In genomic region chr16:31352344-31353115, GRCh38 we compare ENCODE assay signal across 12 cellular contexts. TPM values are rescaled to one million over a fixed set of nuclear protein-coding genes. Genes with fewer than 3 reads are reported as not detected.
A peak's percentile ranks its signal among the peaks of the same experiment; 100 is the strongest.
DNase-seq lines count a peak whose midpoint lies in the region; ATAC-seq and TF ChIP-seq lines count a peak whose summit lies in the region.
"Had no signal": no experiment of that assay in that cellular context is flagged by ENCODE, and none has a peak within 500 bp of the region (broad histone marks: within the 10 kb centered on the region; RNA-seq: fewer than 3 reads in every experiment).

No MANE protein-coding gene starts in this region.

- H3K4me3 Mint-ChIP-seq in CD14-positive monocyte (peak overlapping the region; percentile 75 to 90), type B pancreatic cell (no peak overlapping the region)
- H3K4me3 Mint-ChIP-seq in activated CD8-positive, alpha-beta T cell treated with anti-CD3 and anti-CD28 coated beads for 36 hours, result no peak overlapping the region

- H3K4me1 Mint-ChIP-seq in CD14-positive monocyte (peaks cover 81% of the 10 kb centered on the region), type B pancreatic cell (ENCODE audit: unreplicated experiment) (no peaks in the 10 kb centered on the region)
- peaks cover 44% of the 10 kb centered on the region for H3K4me1 Mint-ChIP-seq in activated CD8-positive, alpha-beta T cell treated with anti-CD3 and anti-CD28 coated beads for 36 hours (ENCODE audit: low read depth)

- no peak overlapping the region for H3K4me3 ChIP-seq in HL-60 (replicated peaks; ENCODE audit: insufficient read depth, low read length)
- no peak overlapping the region for H3K4me3 ChIP-seq in mucosa of rectum (ENCODE audit: low read length in 2 of 2)
- H3K4me3 ChIP-seq: tibial artery had no signal

- intact Hi-C loops in CD14-positive monocyte (cut with micrococcal nuclease), result loop anchor here (2.0 to 5.0 kb wide), 6 partner anchors 14 to 522 kb away; partner anchors contain the start of genes ARMC5 (in 1 of the 2), KAT8 (in 1 of the 2) and ZNF267 (in 1 of the 2)
- intact Hi-C loops in activated CD8-positive, alpha-beta T cell treated with anti-CD3 and anti-CD28 coated beads for 36 hours (cut with micrococcal nuclease), result no loop called here

- peaks cover 0 to 15% (median 1%) of the 10 kb centered on the region in 3 donors for H3K27me3 Mint-ChIP-seq in CD14-positive monocyte (ENCODE audit: low read depth in 3 of 3)
- no peaks in the 10 kb centered on the region for H3K27me3 Mint-ChIP-seq in activated CD8-positive, alpha-beta T cell treated with anti-CD3 and anti-CD28 coated beads for 36 hours
- peaks cover 36% of the 10 kb centered on the region for H3K27me3 Mint-ChIP-seq in type B pancreatic cell

- POLR2A ChIA-PET in activated CD8-positive, alpha-beta T cell treated with anti-CD3 and anti-CD28 coated beads for 36 hours (lab: Charles Lee), result no interaction called here

- H3K36me3 Mint-ChIP-seq in CD14-positive monocyte (peaks cover 30 to 35% of the 10 kb centered on the region in 2 donors), type B pancreatic cell (no peaks in the 10 kb centered on the region)
- no peaks in the 10 kb centered on the region for H3K36me3 Mint-ChIP-seq in activated CD8-positive, alpha-beta T cell treated with anti-CD3 and anti-CD28 coated beads for 36 hours (ENCODE audit: low read depth)

- peak; percentile 89 for DNase-seq in CD14-positive monocyte (ENCODE audit: low spot score)
- DNase-seq in HL-60 (ENCODE audit: low read depth in 1 of 2, low spot score in 1 of 2), result peak; percentile 72 to 88
- DNase-seq in activated CD8-positive, alpha-beta T cell treated with anti-CD3 and anti-CD28 coated beads for 36 hours, result no peak
- DNase-seq in kidney glomerular epithelial cell (lab: John Stamatoyannopoulos, UW), result no peak
- DNase-seq in type B pancreatic cell (ENCODE audit: extremely low spot score, unreplicated experiment), result no peak
- DNase-seq in NCI-H187 treated with DMSO at 0.1 percent for 48 hours (lab: John Stamatoyannopoulos, UW), result no peak
- DNase-seq in epidermal melanocyte (ENCODE audit: insufficient read length, low spot score), result no peak
- DNase-seq: DMS153, NCI-H446 treated with DMSO at 0.1 percent for 48 hours, tibial artery had no signal

- H3K27ac Mint-ChIP-seq in CD14-positive monocyte (peak overlapping the region; percentile 100), type B pancreatic cell (no peak overlapping the region)
- H3K27ac Mint-ChIP-seq in activated CD8-positive, alpha-beta T cell treated with anti-CD3 and anti-CD28 coated beads for 36 hours, result peak overlapping the region; percentile 81

- peaks cover 0 to 3% (median 1%) of the 10 kb centered on the region in 7 donors for H3K9me3 Mint-ChIP-seq in CD14-positive monocyte
- no peaks in the 10 kb centered on the region for H3K9me3 Mint-ChIP-seq in activated CD8-positive, alpha-beta T cell treated with anti-CD3 and anti-CD28 coated beads for 36 hours
- H3K9me3 Mint-ChIP-seq in type B pancreatic cell, result no peaks in the 10 kb centered on the region

- CTCF ChIA-PET in activated CD8-positive, alpha-beta T cell treated with anti-CD3 and anti-CD28 coated beads for 36 hours (lab: Charles Lee), result no interaction called here

- H3K9ac ChIP-seq in mucosa of rectum (ENCODE audit: low read depth in 1 of 2, low read length in 2 of 2), result no peak overlapping the region

- no peaks in the 10 kb centered on the region for H3K9me3 ChIP-seq in mucosa of rectum (ENCODE audit: control insufficient read depth in 2 of 2, low read length in 2 of 2)
- H3K9me3 ChIP-seq: tibial artery had no signal

- no peak for TF ChIP-seq CTCF in CD14-positive monocyte (IDR thresholded peaks at IDR 0.05)
- TF ChIP-seq CTCF in HL-60 (IDR thresholded peaks at IDR 0.05; ENCODE audit: insufficient read depth, low read length), result no peak
- no peak for TF ChIP-seq CTCF in activated CD8-positive, alpha-beta T cell treated with anti-CD3 and anti-CD28 coated beads for 36 hours (IDR thresholded peaks at IDR 0.05)
- TF ChIP-seq CTCF in type B pancreatic cell (conservative IDR thresholded peaks at IDR 0.05), result no peak

- H3K27me3 ChIP-seq in HL-60 (ENCODE audit: insufficient read depth, poor library complexity, severe bottlenecking) (no peaks in the 10 kb centered on the region), mucosa of rectum (ENCODE audit: control insufficient read depth in 2 of 2, insufficient read depth in 2 of 2, low read length in 2 of 2) (no peaks in the 10 kb centered on the region)

- H3K27ac ChIP-seq in HL-60 (replicated peaks), result peak overlapping the region; percentile 80
- peak overlapping the region; percentile 44 to 63 for H3K27ac ChIP-seq in mucosa of rectum (ENCODE audit: low read depth in 2 of 2, low read length in 2 of 2)
- H3K27ac ChIP-seq: tibial artery, VCaP had no signal

- peaks cover 0 to 2% of the 10 kb centered on the region in 2 donors for H3K4me1 ChIP-seq in mucosa of rectum (ENCODE audit: control insufficient read depth in 2 of 2, insufficient read depth in 2 of 2, low read length in 2 of 2)
- H3K4me1 ChIP-seq: tibial artery had no signal

- no peaks in the 10 kb centered on the region for H3K36me3 ChIP-seq in mucosa of rectum (ENCODE audit: control insufficient read depth in 2 of 2, insufficient read depth in 2 of 2, low read length in 2 of 2)
- H3K36me3 ChIP-seq: tibial artery had no signal

- no peak for ATAC-seq in activated CD8-positive, alpha-beta T cell treated with anti-CD3 and anti-CD28 coated beads for 36 hours

RNA-seq across cellular contexts. Expression of gene ITGAX, which starts 2.4 kb away (rescaled TPM):
- polyA plus RNA-seq in CD14-positive monocyte, result 10 to 100 TPM; 40.7 to 71.3 TPM
- total RNA-seq in activated CD8-positive, alpha-beta T cell treated with anti-CD3 and anti-CD28 coated beads for 36 hours, result 1 to 10 TPM; 4.4 to 5.4 TPM
- not detected in 2 replicates for total RNA-seq in type B pancreatic cell (ENCODE audit: low replicate concordance)

RNA-seq across cellular contexts. Expression of gene ITGAD, which starts 40.6 kb away (rescaled TPM):
- polyA plus RNA-seq in CD14-positive monocyte, result not detected
- not detected for total RNA-seq in activated CD8-positive, alpha-beta T cell treated with anti-CD3 and anti-CD28 coated beads for 36 hours
- not detected in 2 replicates for total RNA-seq in type B pancreatic cell (ENCODE audit: low replicate concordance)

Comparison
In these comparisons a context has a peak if more than half of its experiments do, and no peak if none do; other contexts are left out.
1. DNase-seq: peak in CD14-positive monocyte (single experiment) and HL-60 (2 of 2); none in activated CD8-positive, alpha-beta T cell treated with anti-CD3 and anti-CD28 coated beads for 36 hours (single experiment), kidney glomerular epithelial cell (single experiment), type B pancreatic cell (single experiment), NCI-H187 treated with DMSO at 0.1 percent for 48 hours (single experiment) and epidermal melanocyte (single experiment).
2. H3K4me3 Mint-ChIP-seq: peak in CD14-positive monocyte (2 of 2); none in activated CD8-positive, alpha-beta T cell treated with anti-CD3 and anti-CD28 coated beads for 36 hours (single experiment) and type B pancreatic cell (single experiment).